In genomic region chr2:62362561-62362960, GRCh38 we compare ENCODE assay signal across 10 cellular contexts.
DNase-seq lines count a peak whose midpoint lies in the region; ATAC-seq and TF ChIP-seq lines count a peak whose summit lies in the region.
"Had no signal": no experiment of that assay in that cellular context is flagged by ENCODE, and none has a peak within 500 bp of the region (broad histone marks: within the 10 kb centered on the region; RNA-seq: fewer than 3 reads in every experiment).

No MANE protein-coding gene starts in this region.

- no peak for TF ChIP-seq POLR2A in tibial nerve (IDR thresholded peaks at IDR 0.05)

- no peak for TF ChIP-seq CTCF in tibial nerve (IDR thresholded peaks at IDR 0.05)

- peaks cover 0 to 10% (median 0%) of the 10 kb centered on the region in 4 donors for H3K9me3 ChIP-seq in tibial nerve

- no peak for TF ChIP-seq EP300 in tibial nerve (IDR thresholded peaks at IDR 0.05)

- WGBS in tibial nerve, 2 donors = 83 to 94% methylated on average over 2 to 7 of the region's 7 CpGs

- ATAC-seq in GM21423 (IDR thresholded peaks at IDR 0.05; ENCODE audit: unreplicated experiment) (peak; percentile 16), HG03354 (IDR thresholded peaks at IDR 0.05; ENCODE audit: poor library complexity, severe bottlenecking, unreplicated experiment) (peak; percentile 16), esophagus mucosa (peak; percentile 96)

- DNase-seq in ELR (ENCODE audit: low read depth) = peak; percentile 7
- no peak for DNase-seq in SW 1271 (lab: John Stamatoyannopoulos, UW)
- DNase-seq in activated gamma-delta T cell treated with Interleukin-2 at 50 U/mL for 16 hours = no peak
- DNase-seq in ecto neural progenitor cell (ENCODE audit: low spot score) = no peak
- DNase-seq in tibial nerve (ENCODE audit: low spot score in 2 of 2) = no peak
- DNase-seq: activated gamma-delta T cell, DMS79 treated with DMSO at 0.1 percent for 48 hours had no signal

- no peaks in the 10 kb centered on the region for H3K27me3 ChIP-seq in tibial nerve

- no peaks in the 10 kb centered on the region for H3K4me1 ChIP-seq in tibial nerve

- H3K36me3 ChIP-seq in tibial nerve = no peaks in the 10 kb centered on the region

- no peak overlapping the region for H3K27ac ChIP-seq in tibial nerve

- no peak overlapping the region for H3K4me3 ChIP-seq in tibial nerve

Comparison
In these comparisons a context has a peak if more than half of its experiments do, and no peak if none do; other contexts are left out.
1. ATAC-seq: peak in every context shown above with its lines; median percentile 96 in esophagus mucosa; 16 in GM21423; 16 in HG03354.